ENCODE assay signal across 23 cellular contexts in genomic region chr6:167121471-167121870, GRCh38. TPM values are rescaled to one million over a fixed set of nuclear protein-coding genes. Genes with fewer than 3 reads are reported as not detected.
A peak's percentile ranks its signal among the peaks of the same experiment; 100 is the strongest.
DNase-seq lines count a peak whose midpoint lies in the region; ATAC-seq, FAIRE-seq and TF ChIP-seq lines count a peak whose summit lies in the region.
"Had no signal": no experiment of that assay in that cellular context is flagged by ENCODE, and none has a peak within 500 bp of the region (broad histone marks: within the 10 kb centered on the region; RNA-seq: fewer than 3 reads in every experiment).

No MANE protein-coding gene starts in this region.

- H3K9me3 Mint-ChIP-seq in activated CD4-positive, alpha-beta T cell treated with anti-CD3 and anti-CD28 coated beads, Interleukin-2, amount 10 ng/mL, durations not matched to agents 7 days and 5 days = no peaks in the 10 kb centered on the region
- no peaks in the 10 kb centered on the region for H3K9me3 Mint-ChIP-seq in stimulated activated memory B cell treated with anti-CD40 and anti-IgM and Interleukin-4, amounts not matched to agents 10 μg/mL and 1 μg/mL and 100 μg/mL, for 72 hours
- H3K9me3 Mint-ChIP-seq: T-helper 1 cell treated with Interleukin-12 subunit alpha and Interleukin-12 subunit beta and Interleukin-4 antibody, amounts not matched to agents 30 μg/mL and 1 μg/mL, for 36 hours had no signal

- TF ChIP-seq RAD21 in GM12878 (IDR thresholded peaks at IDR 0.05; ENCODE audit: insufficient read depth, low read depth, low read length) = no peak

- H4K20me1 ChIP-seq in GM12878 (ENCODE audit: control insufficient read depth, insufficient read depth) = no peaks in the 10 kb centered on the region
- H4K20me1 ChIP-seq in mammary epithelial cell (ENCODE audit: insufficient read depth, low read length) = no peaks in the 10 kb centered on the region

- H3K27me3 ChIP-seq in GM12878 (replicated peaks in 1 of 2; ENCODE audit: control insufficient read depth in 2 of 2, insufficient read depth in 2 of 2, low read length in 1 of 2) (no peaks in the 10 kb centered on the region), mammary epithelial cell (ENCODE audit: insufficient read depth, low read length) (no peaks in the 10 kb centered on the region)

- ATAC-seq in HG03571 (IDR thresholded peaks at IDR 0.05; ENCODE audit: unreplicated experiment) (peak; percentile 1), GM12878 (peak; percentile 3), HG02798 (IDR thresholded peaks at IDR 0.05; ENCODE audit: poor library complexity, unreplicated experiment) (no peak)
- no peak for ATAC-seq in stimulated activated memory B cell treated with anti-CD40 and anti-IgM and Interleukin-4, amounts not matched to agents 10 μg/mL and 1 μg/mL and 100 μg/mL, for 72 hours
- ATAC-seq: activated CD4-positive, CD25-positive, alpha-beta regulatory T cell treated with anti-CD3 and anti-CD28 coated beads, Interleukin-2, amount 50 U/mL, for 24 hours; esophagus mucosa; HCT116 had no signal

- H3K27ac ChIP-seq in GM12878 (ENCODE audit: control insufficient read depth, insufficient read depth) (peak overlapping the region; percentile 66), mammary epithelial cell (ENCODE audit: insufficient read depth, low read depth, low read length) (no peak overlapping the region)
- H3K27ac ChIP-seq: C4-2B, dorsolateral prefrontal cortex, left ventricle myocardium inferior had no signal

- TF ChIP-seq CTCF in GM12878 (IDR thresholded peaks at IDR 0.05 in 2 of 3, conservative IDR thresholded peaks at IDR 0.05 in 1 of 3; ENCODE audit: control insufficient read depth in 2 of 3, extremely low read depth in 1 of 3, insufficient read depth in 1 of 3, low read depth in 3 of 3, low read length in 3 of 3) (no peak), foreskin fibroblast (IDR thresholded peaks at IDR 0.05; ENCODE audit: low read depth, low read length) (no peak), mammary epithelial cell (conservative IDR thresholded peaks at IDR 0.05 in 1 of 2, IDR thresholded peaks at IDR 0.05 in 1 of 2; ENCODE audit: extremely low read depth in 1 of 2, insufficient read depth in 1 of 2, low read depth in 1 of 2, low read length in 2 of 2) (no peak)

- DNase-seq in activated CD4-positive, alpha-beta T cell treated with anti-CD3 and anti-CD28 coated beads, Interleukin-2, amount 10 ng/mL, durations not matched to agents 7 days and 5 days = no peak
- no peak for DNase-seq in activated CD4-positive, alpha-beta T cell treated with anti-CD3 and anti-CD28 coated beads, Interleukin-2, amount 50 U/mL, for 4 hours
- no peak for DNase-seq in GM12878 (ENCODE audit: low read depth, low spot score)
- no peak for DNase-seq in foreskin fibroblast
- no peak for DNase-seq in mammary epithelial cell
- DNase-seq: 8988T, DMS79 treated with DMSO at 0.1 percent for 48 hours, dorsolateral prefrontal cortex, left ventricle myocardium inferior, NCI-H187, Right ventricle myocardium superior, trophoblast cell had no signal

- H3K36me3 ChIP-seq in GM12878 (ENCODE audit: control insufficient read depth in 2 of 2, insufficient read depth in 2 of 2, low read length in 1 of 2) (no peaks in the 10 kb centered on the region), mammary epithelial cell (ENCODE audit: insufficient read depth, low read length) (no peaks in the 10 kb centered on the region)
- H3K36me3 ChIP-seq: left ventricle myocardium inferior had no signal

- dilution Hi-C loops in mammary epithelial cell (cut with HindIII; ENCODE audit: low sequenced_read_pairs) = no loop called here

- H3K4me3 ChIP-seq in GM12878 = peak overlapping the region; percentile 60; the same call in 1 of the 2 replicates
- no peak overlapping the region for H3K4me3 ChIP-seq in foreskin fibroblast (ENCODE audit: low read depth in 1 of 2, low read length in 2 of 2)
- no peak overlapping the region for H3K4me3 ChIP-seq in mammary epithelial cell (replicated peaks in 1 of 3; ENCODE audit: insufficient read depth in 1 of 3, low read depth in 2 of 3, low read length in 3 of 3)
- H3K4me3 ChIP-seq: dorsolateral prefrontal cortex, left ventricle myocardium inferior had no signal

- no peaks in the 10 kb centered on the region for H3K27me3 Mint-ChIP-seq in activated CD4-positive, alpha-beta T cell treated with anti-CD3 and anti-CD28 coated beads, Interleukin-2, amount 10 ng/mL, durations not matched to agents 7 days and 5 days
- no peaks in the 10 kb centered on the region for H3K27me3 Mint-ChIP-seq in stimulated activated memory B cell treated with anti-CD40 and anti-IgM and Interleukin-4, amounts not matched to agents 10 μg/mL and 1 μg/mL and 100 μg/mL, for 72 hours

- SMC1A ChIA-PET in GM12878 (lab: Charles Lee; ENCODE audit: uncharacterized antibody, unreplicated experiment) = interaction anchor here (1.1 to 21.7 kb wide), 17 partner anchors 7 to 171 kb away, joined by 3 to 542 read pairs (median 14); partner anchors contain the start of gene CEP43

- H3K27ac Mint-ChIP-seq in activated CD4-positive, alpha-beta T cell treated with anti-CD3 and anti-CD28 coated beads, Interleukin-2, amount 10 ng/mL, durations not matched to agents 7 days and 5 days = peak overlapping the region; percentile 52
- H3K27ac Mint-ChIP-seq in stimulated activated memory B cell treated with anti-CD40 and anti-IgM and Interleukin-4, amounts not matched to agents 10 μg/mL and 1 μg/mL and 100 μg/mL, for 72 hours = peak overlapping the region; percentile 95
- H3K27ac Mint-ChIP-seq: T-helper 1 cell treated with Interleukin-12 subunit alpha and Interleukin-12 subunit beta and Interleukin-4 antibody, amounts not matched to agents 30 μg/mL and 1 μg/mL, for 36 hours had no signal

- intact Hi-C loops in GM12878 (cut with micrococcal nuclease; ENCODE audit: unreplicated experiment) (loop anchor here (5.0 to 10.0 kb wide), 2 partner anchors 124 to 167 kb away; partner anchors contain the start of genes CEP43 and RNASET2), mammary epithelial cell (cut with micrococcal nuclease) (no loop called here)

- H3K36me3 Mint-ChIP-seq in activated CD4-positive, alpha-beta T cell treated with anti-CD3 and anti-CD28 coated beads, Interleukin-2, amount 10 ng/mL, durations not matched to agents 7 days and 5 days (ENCODE audit: low read depth) = no peaks in the 10 kb centered on the region
- H3K36me3 Mint-ChIP-seq in stimulated activated memory B cell treated with anti-CD40 and anti-IgM and Interleukin-4, amounts not matched to agents 10 μg/mL and 1 μg/mL and 100 μg/mL, for 72 hours = peaks cover under 1% of the 10 kb centered on the region

- 0 out of 4 replicates have a peak, but pooled peaks of 1 of the 2 experiments have one; percentile 8 for TF ChIP-seq EP300 in GM12878 (IDR thresholded peaks at IDR 0.05; ENCODE audit: borderline replicate concordance in 1 of 2, control insufficient read depth in 1 of 2, low read depth in 2 of 2, low read length in 2 of 2)

- CTCF ChIA-PET in activated CD4-positive, alpha-beta T cell treated with anti-CD3 and anti-CD28 coated beads, Interleukin-2, amount 10 ng/mL, durations not matched to agents 7 days and 5 days (lab: Charles Lee) = no interaction called here
- CTCF ChIA-PET in GM12878 (lab: Yijun Ruan, JAX) (interaction anchor here (0.9 to 8.1 kb wide), 10 partner anchors 7 to 346 kb away, joined by 3 to 129 read pairs (median 15); partner anchors contain the start of gene CEP43), mammary epithelial cell (lab: Charles Lee; ENCODE audit: low non-redundant PET) (no interaction called here)

- H2AFZ ChIP-seq in GM12878 (ENCODE audit: control insufficient read depth, low read depth, low read length) (no peak overlapping the region), mammary epithelial cell (ENCODE audit: low read depth, low read length) (no peak overlapping the region)

- RAD21 ChIA-PET in GM12878 (lab: Charles Lee; ENCODE audit: unreplicated experiment) = interaction anchor here (0.8 to 8.3 kb wide), 14 partner anchors 8 to 165 kb away, joined by 3 to 231 read pairs (median 14); partner anchors contain the start of genes CEP43 and RNASET2

- peaks cover 35% of the 10 kb centered on the region for H3K4me1 Mint-ChIP-seq in activated CD4-positive, alpha-beta T cell treated with anti-CD3 and anti-CD28 coated beads, Interleukin-2, amount 10 ng/mL, durations not matched to agents 7 days and 5 days
- peaks cover 85% of the 10 kb centered on the region for H3K4me1 Mint-ChIP-seq in stimulated activated memory B cell treated with anti-CD40 and anti-IgM and Interleukin-4, amounts not matched to agents 10 μg/mL and 1 μg/mL and 100 μg/mL, for 72 hours

- peak overlapping the region; percentile 56 for H3K9ac ChIP-seq in GM12878 (ENCODE audit: control insufficient read depth, insufficient read depth, low read length)
- H3K9ac ChIP-seq in mammary epithelial cell (ENCODE audit: insufficient read depth, low read length) = no peak overlapping the region

- H3K4me1 ChIP-seq in GM12878 (ENCODE audit: control insufficient read depth, insufficient read depth, low read length) (peaks cover 65% of the 10 kb centered on the region), mammary epithelial cell (ENCODE audit: insufficient read depth, low read length) (no peaks in the 10 kb centered on the region)
- H3K4me1 ChIP-seq: left ventricle myocardium inferior had no signal

- no peak for TF ChIP-seq POLR2A in GM12878 (IDR thresholded peaks at IDR 0.05; ENCODE audit: low read depth, low read length)

- H3K4me2 ChIP-seq in GM12878 (ENCODE audit: control insufficient read depth, insufficient read depth) (peak overlapping the region; percentile 81), mammary epithelial cell (ENCODE audit: insufficient read depth, low read depth, low read length) (no peak overlapping the region)

- H3K9me3 ChIP-seq in GM12878 (replicated peaks; ENCODE audit: control insufficient read depth, insufficient read depth, low read length) (peaks cover 3% of the 10 kb centered on the region; the same call in 2 of the 3 replicates), mammary epithelial cell (replicated peaks; ENCODE audit: insufficient read depth, low read length) (no peaks in the 10 kb centered on the region)
- H3K9me3 ChIP-seq: left ventricle myocardium inferior had no signal

- WGBS in GM12878 (ENCODE audit: insufficient coverage, insufficient replicate concordance, low lambda C conversion rate, missing lambda C conversion rate) = 81% methylated on average over 6 of the region's 6 CpGs
- 17% methylated on average over 2 of the region's 6 CpGs for WGBS in mammary epithelial cell (ENCODE audit: low coverage, missing lambda C conversion rate)

- POLR2A ChIA-PET in activated CD4-positive, alpha-beta T cell treated with anti-CD3 and anti-CD28 coated beads, Interleukin-2, amount 10 ng/mL, durations not matched to agents 7 days and 5 days (lab: Charles Lee) = interaction anchor here (0.7 to 1.0 kb wide), 2 partner anchors 20 to 30 kb away, joined by 3 to 4 read pairs; no protein-coding TSS in a partner anchor
- POLR2A ChIA-PET in GM12878 (lab: Charles Lee) = interaction anchor here (0.6 to 14.7 kb wide), 15 partner anchors 7 to 165 kb away, joined by 3 to 279 read pairs (median 9); partner anchors contain the start of gene RNASET2

- H3K4me3 Mint-ChIP-seq in activated CD4-positive, alpha-beta T cell treated with anti-CD3 and anti-CD28 coated beads, Interleukin-2, amount 10 ng/mL, durations not matched to agents 7 days and 5 days = peak overlapping the region; percentile 15
- H3K4me3 Mint-ChIP-seq in stimulated activated memory B cell treated with anti-CD40 and anti-IgM and Interleukin-4, amounts not matched to agents 10 μg/mL and 1 μg/mL and 100 μg/mL, for 72 hours = peak overlapping the region; percentile 82
- H3K4me3 Mint-ChIP-seq: T-helper 1 cell treated with Interleukin-12 subunit alpha and Interleukin-12 subunit beta and Interleukin-4 antibody, amounts not matched to agents 30 μg/mL and 1 μg/mL, for 36 hours had no signal

- H3K79me2 ChIP-seq in GM12878 (ENCODE audit: control insufficient read depth, insufficient read depth, low read length) (peaks cover 10% of the 10 kb centered on the region), mammary epithelial cell (ENCODE audit: insufficient read depth, low read length) (no peaks in the 10 kb centered on the region)

- in situ Hi-C loops in GM12878 (cut with MboI) (no loop called here), mammary epithelial cell (cut with MboI; ENCODE audit: low sequenced_read_pairs in 2 of 2) (no loop called here)

- no TSS peak for BruUV-seq in GM12878 (replicated peaks; lab: Mats Ljungman, UMichigan)
- BruUV-seq in mammary epithelial cell (replicated peaks; lab: Mats Ljungman, UMichigan) = no TSS peak

- no peak for FAIRE-seq in GM12878 (lab: Jason Lieb, UNC)
- FAIRE-seq: bronchial epithelial cell had no signal

RNA-seq across cellular contexts. Expression of gene CCR6, which starts 1.4 kb away (rescaled TPM):
- 1 to 10 TPM; 6.7 to 7.4 TPM for total RNA-seq in activated CD4-positive, alpha-beta T cell treated with anti-CD3 and anti-CD28 coated beads, Interleukin-2, amount 10 ng/mL, durations not matched to agents 7 days and 5 days
- total RNA-seq in GM12878 (2013; cell fraction: nucleolus; rRNA removed) = 2.4 and 2.7 TPM in 2 replicates
- total RNA-seq in GM12878 (2014; rRNA removed) = 7.2 and 7.6 TPM in 2 replicates
- total RNA-seq in GM12878 (2014; rRNA removed; fragmentation: Illumina TruSeq; extraction: Trizol) = 6.6 and 7.5 TPM in 2 replicates
- total RNA-seq in GM12878 (2021) = 5.6 and 7.3 TPM in 2 replicates
- polyA plus RNA-seq in GM12878 (2011; ENCODE audit: low read depth) = 2.3 TPM
- 5.6 and 7.0 TPM in 2 replicates for polyA plus RNA-seq in GM12878 (2011; rRNA removed)
- polyA plus RNA-seq in GM12878 (2011; cell fraction: cytosol; rRNA removed) = 7.5 and 7.6 TPM in 2 replicates
- 0.67 and 1.7 TPM in 2 replicates for polyA plus RNA-seq in GM12878 (2011; cell fraction: nucleus; rRNA removed)
- polyA plus RNA-seq in GM12878 (2012) = 1.9 and 3.1 TPM in 2 replicates
- 7.6 and 8.1 TPM in 2 replicates for polyA plus RNA-seq in GM12878 (2014; fragmentation: Illumina TruSeq; extraction: Trizol)
- 1 to 10 TPM; 5.5 to 6.8 TPM for polyA plus RNA-seq in GM12878 (2014; fragmentation: Nextera tagmentation; extraction: Ambion mirVana)
- polyA plus RNA-seq in GM12878 (2014; rRNA removed) = 4.8 and 5.6 TPM in 2 replicates
- 1 to 10 TPM; 2.2 to 3.3 TPM for polyA plus RNA-seq in GM12878 (2016; fragmentation: Nextera tagmentation; extraction: Ambion mirVana)
- 12.6 and 15.8 TPM in 2 replicates for polyA minus RNA-seq in GM12878 (2011; rRNA and poly(A)+ RNA removed)
- 1.1 and 2.7 TPM in 2 replicates for polyA minus RNA-seq in GM12878 (2011; cell fraction: cytosol; rRNA and poly(A)+ RNA removed)
- 0.73 and 1.3 TPM in 2 replicates for polyA minus RNA-seq in GM12878 (2011; cell fraction: nucleus; rRNA and poly(A)+ RNA removed)
- total RNA-seq in mammary epithelial cell = not detected
- polyA plus RNA-seq in mammary epithelial cell = not detected
- polyA minus RNA-seq in mammary epithelial cell = not detected
- total RNA-seq: bronchial epithelial cell, esophagus mucosa, left ventricle myocardium inferior, myocyte, posterior vena cava, Right ventricle myocardium superior had no signal

RNA-seq across cellular contexts. Expression of gene GPR31, which starts 36.3 kb away (rescaled TPM):
- not detected for total RNA-seq in activated CD4-positive, alpha-beta T cell treated with anti-CD3 and anti-CD28 coated beads, Interleukin-2, amount 10 ng/mL, durations not matched to agents 7 days and 5 days
- total RNA-seq in GM12878 (2013; cell fraction: nucleolus; rRNA removed) = not detected in 2 replicates
- total RNA-seq in GM12878 (2014; rRNA removed) (not detected in 2 replicates), GM12878 (2014; rRNA removed; fragmentation: Illumina TruSeq; extraction: Trizol) (not detected in 2 replicates), GM12878 (2021) (not detected in 2 replicates), mammary epithelial cell (not detected)
- not detected for polyA plus RNA-seq in GM12878 (2011; ENCODE audit: low read depth)
- polyA plus RNA-seq in GM12878 (2011; rRNA removed) (not detected in 2 replicates), GM12878 (2014; fragmentation: Illumina TruSeq; extraction: Trizol) (not detected in 2 replicates), GM12878 (2014; fragmentation: Nextera tagmentation; extraction: Ambion mirVana) (not detected), GM12878 (2014; rRNA removed) (not detected in 2 replicates), GM12878 (2016; fragmentation: Nextera tagmentation; extraction: Ambion mirVana) (not detected), mammary epithelial cell (not detected)
- polyA plus RNA-seq in GM12878 (2011; cell fraction: cytosol; rRNA removed) = not detected in 2 replicates
- not detected in 2 replicates for polyA plus RNA-seq in GM12878 (2011; cell fraction: nucleus; rRNA removed)
- not detected in 2 replicates for polyA plus RNA-seq in GM12878 (2012)
- not detected in 2 replicates for polyA minus RNA-seq in GM12878 (2011; rRNA and poly(A)+ RNA removed)
- not detected in 2 replicates for polyA minus RNA-seq in GM12878 (2011; cell fraction: cytosol; rRNA and poly(A)+ RNA removed)
- polyA minus RNA-seq in GM12878 (2011; cell fraction: nucleus; rRNA and poly(A)+ RNA removed) = not detected in 2 replicates
- not detected for polyA minus RNA-seq in mammary epithelial cell
- total RNA-seq: bronchial epithelial cell, dorsolateral prefrontal cortex, esophagus mucosa, left ventricle myocardium inferior, myocyte, posterior vena cava, Right ventricle myocardium superior had no signal

Comparison
In these comparisons a context has a peak if more than half of its experiments do, and no peak if none do; other contexts are left out.
1. ATAC-seq: peak in HG03571 (single experiment) and GM12878 (single experiment); none in stimulated activated memory B cell treated with anti-CD40 and anti-IgM and Interleukin-4, amounts not matched to agents 10 μg/mL and 1 μg/mL and 100 μg/mL, for 72 hours (single experiment) and HG02798 (single experiment).